ENCODE assay signal across 8 cellular contexts in the genomic region with DNA sequence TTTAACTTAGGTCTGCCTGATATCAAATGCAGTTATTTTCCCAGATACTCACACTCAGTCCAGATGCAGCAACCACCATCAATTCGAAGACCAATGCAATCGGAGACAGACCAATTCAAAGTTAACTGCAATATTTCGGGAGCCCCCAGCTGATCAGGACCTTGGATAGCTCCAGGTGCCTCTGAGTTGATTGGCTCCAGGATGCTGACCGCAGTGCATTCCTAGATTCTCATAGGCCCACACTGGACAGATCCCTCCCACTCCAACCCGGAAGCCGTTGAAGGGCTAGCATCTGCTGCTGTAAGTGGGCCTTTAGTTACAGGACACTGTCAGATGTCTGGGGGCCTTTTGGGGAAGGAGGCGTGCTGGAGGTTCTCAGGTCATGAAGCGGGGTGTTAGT.
DNase-seq lines count a peak whose midpoint lies in the region; ATAC-seq, FAIRE-seq and TF ChIP-seq lines count a peak whose summit lies in the region.

No MANE protein-coding gene starts in this region.

- no peak overlapping the region for H3K27ac Mint-ChIP-seq in effector memory CD8-positive, alpha-beta T cell

- no peaks in the 10 kb centered on the region for H3K4me1 Mint-ChIP-seq in effector memory CD8-positive, alpha-beta T cell (ENCODE audit: low read depth in 2 of 2)

- CTCF ChIA-PET in A549 (lab: Yijun Ruan, JAX) = interaction anchor here (1.0 kb wide), 1 partner anchor 351 kb away, joined by 3 read pairs; no protein-coding TSS in a partner anchor
- CTCF ChIA-PET in HEK293T (lab: Yijun Ruan, JAX) = interaction anchor here (0.9 kb wide), 1 partner anchor 144 kb away, joined by 4 read pairs; no protein-coding TSS in a partner anchor

- no peak overlapping the region for H3K4me3 ChIP-seq in A549
- H3K4me3 ChIP-seq in neuronal stem cell (ENCODE audit: low read length in 2 of 2) = no peak overlapping the region

- H3K36me3 ChIP-seq in neuronal stem cell (replicated peaks in 1 of 2; ENCODE audit: control insufficient read depth in 2 of 2, insufficient read depth in 2 of 2, low read length in 2 of 2) = no peaks in the 10 kb centered on the region

- H2AFZ ChIP-seq in neuronal stem cell (ENCODE audit: low read length) = no peak overlapping the region

- no peaks in the 10 kb centered on the region for H3K9me3 Mint-ChIP-seq in effector memory CD8-positive, alpha-beta T cell

- H3K36me3 Mint-ChIP-seq in effector memory CD8-positive, alpha-beta T cell (ENCODE audit: insufficient read depth) = peaks cover 2% of the 10 kb centered on the region

- no peak overlapping the region for H2AK5ac ChIP-seq in neuronal stem cell (ENCODE audit: low read depth, low read length)

- peaks cover 5% of the 10 kb centered on the region for H3K79me1 ChIP-seq in neuronal stem cell (ENCODE audit: low read depth, low read length)

- H3K14ac ChIP-seq in neuronal stem cell (ENCODE audit: low read length) = no peak overlapping the region

- H3K4me2 ChIP-seq in A549 = no peak overlapping the region
- H3K4me2 ChIP-seq in neuronal stem cell (ENCODE audit: insufficient read depth, low read length, poor library complexity, severe bottlenecking) = no peak overlapping the region

- no peak for TF ChIP-seq POLR2A in A549 (IDR thresholded peaks at IDR 0.05; ENCODE audit: low read length)

- no peak overlapping the region for H3K4me3 Mint-ChIP-seq in effector memory CD8-positive, alpha-beta T cell

- POLR2A ChIA-PET in A549 (lab: Yijun Ruan, JAX) (no interaction called here), HEK293T (lab: Yijun Ruan, JAX) (interaction anchor here (0.5 kb wide), 1 partner anchor 58 kb away, joined by 3 read pairs; no protein-coding TSS in a partner anchor)

- WGBS in A549 (ENCODE audit: missing lambda C conversion rate) = 18% methylated on average over 8 of the region's 8 CpGs
- WGBS in neuronal stem cell (ENCODE audit: extremely low coverage in 2 of 2, insufficient read length in 2 of 2, insufficient replicate concordance in 1 of 2), 2 donors = no CpG with 5 or more reads among the region's 8 CpGs

- DNase-seq in A549 (ENCODE audit: low read depth in 1 of 2, low spot score in 1 of 2) (peak; percentile 54 to 56), HEK293T (ENCODE audit: extremely low spot score) (peak; percentile 92), T-helper 2 cell (peak in 3 of 5 experiments; percentile 9 to 71 (median 13)), neuronal stem cell (ENCODE audit: low spot score) (peak; percentile 92)
- DNase-seq in effector memory CD8-positive, alpha-beta T cell = peak; percentile 16 to 20 (median 18)
- DNase-seq in activated CD4-positive, CD25-positive, alpha-beta regulatory T cell treated with anti-CD3 and anti-CD28 coated beads, Interleukin-2, amount 50 U/mL, for 72 hours = no peak

- H3K9me3 ChIP-seq in A549 = no peaks in the 10 kb centered on the region
- H3K9me3 ChIP-seq in neuronal stem cell (replicated peaks in 1 of 2; ENCODE audit: control insufficient read depth in 2 of 2, insufficient read depth in 1 of 2, low read depth in 1 of 2, low read length in 2 of 2) = peaks cover 0 to 2% of the 10 kb centered on the region in 2 donors

- no peak for TF ChIP-seq CTCF in A549 (IDR thresholded peaks at IDR 0.05)

- H3K23ac ChIP-seq in neuronal stem cell (ENCODE audit: low read depth, low read length, poor library complexity) = no peak overlapping the region

- no peak overlapping the region for H4K8ac ChIP-seq in neuronal stem cell (ENCODE audit: low read depth, low read length)

- no peak overlapping the region for H4K91ac ChIP-seq in neuronal stem cell (ENCODE audit: low read depth, low read length, poor library complexity)

- no peaks in the 10 kb centered on the region for H3K4me1 ChIP-seq in A549
- no peaks in the 10 kb centered on the region for H3K4me1 ChIP-seq in neuronal stem cell (ENCODE audit: control insufficient read depth in 2 of 2, insufficient read depth in 1 of 2, low read depth in 1 of 2, low read length in 2 of 2)

- no peak for TF ChIP-seq EP300 in A549 (IDR thresholded peaks at IDR 0.05)

- no peak overlapping the region for H2BK120ac ChIP-seq in neuronal stem cell (ENCODE audit: low read depth, low read length)

- peaks cover 28 to 84% of the 10 kb centered on the region in 2 donors for H3K27me3 Mint-ChIP-seq in effector memory CD8-positive, alpha-beta T cell

- no peak for FAIRE-seq in A549 (lab: Jason Lieb, UNC)

- no peak overlapping the region for H3K4ac ChIP-seq in neuronal stem cell (ENCODE audit: low read length)

- H3K27me3 ChIP-seq in neuronal stem cell (ENCODE audit: control insufficient read depth in 3 of 3, insufficient read depth in 3 of 3, low read depth in 1 of 3, low read length in 3 of 3) = peaks cover 0 to 5% (median 3%) of the 10 kb centered on the region in 3 experiments

- no peak for TF ChIP-seq RAD21 in A549 (conservative IDR thresholded peaks at IDR 0.05 in 1 of 2, IDR thresholded peaks at IDR 0.05 in 1 of 2)

- H2BK12ac ChIP-seq in neuronal stem cell (ENCODE audit: low read length) = no peak overlapping the region

- H3K27ac ChIP-seq in A549 (no peak overlapping the region), neuronal stem cell (replicated peaks; ENCODE audit: low read length) (no peak overlapping the region)

- no peak overlapping the region for H3K18ac ChIP-seq in neuronal stem cell (ENCODE audit: low read length)

- no peak overlapping the region for H3K9ac ChIP-seq in neuronal stem cell (ENCODE audit: low read depth, low read length, poor library complexity)

- ATAC-seq in A549 = peak; percentile 69 to 94; a peak in 4 of 6 replicates
- ATAC-seq in effector memory CD8-positive, alpha-beta T cell (replicated peaks) = peak; percentile 47
- ATAC-seq in HG02610 (IDR thresholded peaks at IDR 0.05; ENCODE audit: unreplicated experiment) = no peak
- no peak for ATAC-seq in HG02840 (IDR thresholded peaks at IDR 0.05; ENCODE audit: low FRiP score, unreplicated experiment)

- H2BK15ac ChIP-seq in neuronal stem cell (ENCODE audit: low read length) = no peak overlapping the region

- no peak overlapping the region for H2BK5ac ChIP-seq in neuronal stem cell (ENCODE audit: low read length)

TF ChIP-seq in A549, 52 proteins besides CTCF, POLR2A, EP300 and RAD21:
- TF ChIP-seq ESRRA (IDR thresholded peaks at IDR 0.05; ENCODE audit: borderline replicate concordance, low read length) (no peak), NFE2L2 (conservative IDR thresholded peaks at IDR 0.05; ENCODE audit: low read length) (no peak), SMC3 (IDR thresholded peaks at IDR 0.05) (no peak), RFX5 (IDR thresholded peaks at IDR 0.05) (no peak)
- TF ChIP-seq, protein P1, sequence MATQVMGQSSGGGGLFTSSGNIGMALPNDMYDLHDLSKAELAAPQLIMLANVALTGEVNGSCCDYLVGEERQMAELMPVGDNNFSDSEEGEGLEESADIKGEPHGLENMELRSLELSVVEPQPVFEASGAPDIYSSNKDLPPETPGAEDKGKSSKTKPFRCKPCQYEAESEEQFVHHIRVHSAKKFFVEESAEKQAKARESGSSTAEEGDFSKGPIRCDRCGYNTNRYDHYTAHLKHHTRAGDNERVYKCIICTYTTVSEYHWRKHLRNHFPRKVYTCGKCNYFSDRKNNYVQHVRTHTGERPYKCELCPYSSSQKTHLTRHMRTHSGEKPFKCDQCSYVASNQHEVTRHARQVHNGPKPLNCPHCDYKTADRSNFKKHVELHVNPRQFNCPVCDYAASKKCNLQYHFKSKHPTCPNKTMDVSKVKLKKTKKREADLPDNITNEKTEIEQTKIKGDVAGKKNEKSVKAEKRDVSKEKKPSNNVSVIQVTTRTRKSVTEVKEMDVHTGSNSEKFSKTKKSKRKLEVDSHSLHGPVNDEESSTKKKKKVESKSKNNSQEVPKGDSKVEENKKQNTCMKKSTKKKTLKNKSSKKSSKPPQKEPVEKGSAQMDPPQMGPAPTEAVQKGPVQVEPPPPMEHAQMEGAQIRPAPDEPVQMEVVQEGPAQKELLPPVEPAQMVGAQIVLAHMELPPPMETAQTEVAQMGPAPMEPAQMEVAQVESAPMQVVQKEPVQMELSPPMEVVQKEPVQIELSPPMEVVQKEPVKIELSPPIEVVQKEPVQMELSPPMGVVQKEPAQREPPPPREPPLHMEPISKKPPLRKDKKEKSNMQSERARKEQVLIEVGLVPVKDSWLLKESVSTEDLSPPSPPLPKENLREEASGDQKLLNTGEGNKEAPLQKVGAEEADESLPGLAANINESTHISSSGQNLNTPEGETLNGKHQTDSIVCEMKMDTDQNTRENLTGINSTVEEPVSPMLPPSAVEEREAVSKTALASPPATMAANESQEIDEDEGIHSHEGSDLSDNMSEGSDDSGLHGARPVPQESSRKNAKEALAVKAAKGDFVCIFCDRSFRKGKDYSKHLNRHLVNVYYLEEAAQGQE (IDR thresholded peaks at IDR 0.05) = peak; percentile 94

TF ChIP-seq in HEK293T, 16 proteins besides CTCF, POLR2A, EP300 and RAD21:
- TF ChIP-seq ELF4 (IDR thresholded peaks at IDR 0.05) (peak; percentile 70), L3MBTL2 (conservative IDR thresholded peaks at IDR 0.05) (no peak), TARDBP (IDR thresholded peaks at IDR 0.05) (no peak)

Comparison
In these comparisons a context has a peak if more than half of its experiments do, and no peak if none do; other contexts are left out.
1. ATAC-seq: peak in A549 (2 of 2) and effector memory CD8-positive, alpha-beta T cell (single experiment); none in HG02610 (single experiment) and HG02840 (single experiment).